In the genomic region with DNA sequence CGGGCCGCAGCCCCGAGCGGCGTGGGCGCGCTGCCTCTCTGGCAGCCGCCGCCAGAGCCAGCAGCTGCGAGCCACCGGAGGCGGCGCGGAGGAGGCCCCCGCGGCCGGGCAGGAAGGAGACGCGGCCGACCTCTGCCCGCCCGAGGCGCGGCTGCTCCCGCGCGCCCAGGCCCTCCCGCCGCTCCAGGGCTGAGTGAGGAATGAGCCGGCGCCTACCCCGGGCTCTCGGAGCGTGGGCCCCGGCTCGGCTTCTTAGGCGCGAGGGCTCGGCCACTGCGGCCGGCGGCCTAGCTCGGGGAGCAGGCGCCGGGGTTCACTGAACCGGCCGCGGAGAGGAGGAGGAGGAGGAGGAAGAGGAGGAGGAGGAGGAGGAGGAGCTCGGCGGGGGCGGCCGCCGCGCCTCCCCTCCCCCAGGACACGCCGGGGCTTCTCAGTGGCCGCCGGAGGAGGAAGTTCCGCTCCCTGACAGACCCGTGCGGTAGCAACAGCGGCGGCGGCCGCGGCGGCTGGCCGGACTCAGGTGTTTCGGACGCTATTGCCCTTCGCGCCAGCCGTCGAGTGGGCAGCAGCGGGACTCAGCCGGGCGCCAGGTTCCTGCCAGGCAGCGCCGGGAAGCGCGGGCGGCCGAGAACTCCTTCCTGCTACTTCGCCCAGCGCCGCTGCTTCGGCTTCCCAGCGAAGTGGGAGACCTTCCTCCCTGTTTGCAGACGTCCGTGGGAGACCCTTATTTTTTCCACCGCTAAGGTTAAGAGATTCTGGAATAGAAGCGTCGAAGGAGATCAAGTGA, we compare ENCODE assay signal across 8 cellular contexts. TPM values are rescaled to one million over a fixed set of nuclear protein-coding genes. Genes with fewer than 3 reads are reported as not detected.
DNase-seq lines count a peak whose midpoint lies in the region; ATAC-seq and TF ChIP-seq lines count a peak whose summit lies in the region.

A gene (plus strand): TSS at position 468 of the 787 bp plus-strand sequence. CDS start 735 bp downstream, outside the sequence.

- no peak; the same call in 1 of the 2 replicates for TF ChIP-seq EP300 in Ishikawa (IDR thresholded peaks at IDR 0.05; ENCODE audit: borderline replicate concordance)

- TF ChIP-seq RAD21 in Ishikawa (IDR thresholded peaks at IDR 0.05; ENCODE audit: low read depth): no peak

- DNase-seq in Daoy (ENCODE audit: low read depth) (peak; percentile 91), SK-N-DZ (ENCODE audit: low spot score) (peak; percentile 78), germinal center (ENCODE audit: low spot score) (peak; percentile 79), occipital lobe (lab: John Stamatoyannopoulos, UW) (peak; percentile 75)
- peak; percentile 68 for DNase-seq in activated naive CD4-positive, alpha-beta T cell treated with anti-CD3 and anti-CD28 coated beads, Interleukin-2, amount 50 U/mL, for 16 hours

- H3K27ac ChIP-seq in temporal lobe (ENCODE audit: low read depth, low read length): peak within 1 kb of the TSS; percentile 90

- peak; percentile 62 for ATAC-seq in GM21529 (IDR thresholded peaks at IDR 0.05; ENCODE audit: unreplicated experiment)

TF ChIP-seq in Ishikawa, 13 proteins besides CTCF, POLR2A, EP300 and RAD21:
- TF ChIP-seq TEAD4 (IDR thresholded peaks at IDR 0.05) (no peak), EGR1 (IDR thresholded peaks at IDR 0.05) (peak; percentile 87), CREB1 (IDR thresholded peaks at IDR 0.05; ENCODE audit: low read depth) (no peak), YY1 (IDR thresholded peaks at IDR 0.05; ENCODE audit: low read depth) (no peak), TAF1 (IDR thresholded peaks at IDR 0.05; ENCODE audit: low read depth) (peak; percentile 69), FOXM1 (IDR thresholded peaks at IDR 0.05; ENCODE audit: borderline replicate concordance, low read depth) (no peak), TCF12 (IDR thresholded peaks at IDR 0.05; ENCODE audit: low read depth) (peak; percentile 35; the same call in 1 of the 2 replicates), ZBTB7A (IDR thresholded peaks at IDR 0.05; ENCODE audit: low read depth) (no peak), CEBPB (IDR thresholded peaks at IDR 0.05) (no peak), NFIC (IDR thresholded peaks at IDR 0.05) (no peak; the same call in 1 of the 2 replicates)
- TF ChIP-seq, protein P1, sequence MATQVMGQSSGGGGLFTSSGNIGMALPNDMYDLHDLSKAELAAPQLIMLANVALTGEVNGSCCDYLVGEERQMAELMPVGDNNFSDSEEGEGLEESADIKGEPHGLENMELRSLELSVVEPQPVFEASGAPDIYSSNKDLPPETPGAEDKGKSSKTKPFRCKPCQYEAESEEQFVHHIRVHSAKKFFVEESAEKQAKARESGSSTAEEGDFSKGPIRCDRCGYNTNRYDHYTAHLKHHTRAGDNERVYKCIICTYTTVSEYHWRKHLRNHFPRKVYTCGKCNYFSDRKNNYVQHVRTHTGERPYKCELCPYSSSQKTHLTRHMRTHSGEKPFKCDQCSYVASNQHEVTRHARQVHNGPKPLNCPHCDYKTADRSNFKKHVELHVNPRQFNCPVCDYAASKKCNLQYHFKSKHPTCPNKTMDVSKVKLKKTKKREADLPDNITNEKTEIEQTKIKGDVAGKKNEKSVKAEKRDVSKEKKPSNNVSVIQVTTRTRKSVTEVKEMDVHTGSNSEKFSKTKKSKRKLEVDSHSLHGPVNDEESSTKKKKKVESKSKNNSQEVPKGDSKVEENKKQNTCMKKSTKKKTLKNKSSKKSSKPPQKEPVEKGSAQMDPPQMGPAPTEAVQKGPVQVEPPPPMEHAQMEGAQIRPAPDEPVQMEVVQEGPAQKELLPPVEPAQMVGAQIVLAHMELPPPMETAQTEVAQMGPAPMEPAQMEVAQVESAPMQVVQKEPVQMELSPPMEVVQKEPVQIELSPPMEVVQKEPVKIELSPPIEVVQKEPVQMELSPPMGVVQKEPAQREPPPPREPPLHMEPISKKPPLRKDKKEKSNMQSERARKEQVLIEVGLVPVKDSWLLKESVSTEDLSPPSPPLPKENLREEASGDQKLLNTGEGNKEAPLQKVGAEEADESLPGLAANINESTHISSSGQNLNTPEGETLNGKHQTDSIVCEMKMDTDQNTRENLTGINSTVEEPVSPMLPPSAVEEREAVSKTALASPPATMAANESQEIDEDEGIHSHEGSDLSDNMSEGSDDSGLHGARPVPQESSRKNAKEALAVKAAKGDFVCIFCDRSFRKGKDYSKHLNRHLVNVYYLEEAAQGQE (IDR thresholded peaks at IDR 0.05; ENCODE audit: low read depth): no peak
- TF ChIP-seq, protein P2, sequence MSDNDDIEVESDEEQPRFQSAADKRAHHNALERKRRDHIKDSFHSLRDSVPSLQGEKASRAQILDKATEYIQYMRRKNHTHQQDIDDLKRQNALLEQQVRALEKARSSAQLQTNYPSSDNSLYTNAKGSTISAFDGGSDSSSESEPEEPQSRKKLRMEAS (IDR thresholded peaks at IDR 0.05): peak; percentile 39; the same call in 1 of the 2 replicates
- TF ChIP-seq, protein P3, sequence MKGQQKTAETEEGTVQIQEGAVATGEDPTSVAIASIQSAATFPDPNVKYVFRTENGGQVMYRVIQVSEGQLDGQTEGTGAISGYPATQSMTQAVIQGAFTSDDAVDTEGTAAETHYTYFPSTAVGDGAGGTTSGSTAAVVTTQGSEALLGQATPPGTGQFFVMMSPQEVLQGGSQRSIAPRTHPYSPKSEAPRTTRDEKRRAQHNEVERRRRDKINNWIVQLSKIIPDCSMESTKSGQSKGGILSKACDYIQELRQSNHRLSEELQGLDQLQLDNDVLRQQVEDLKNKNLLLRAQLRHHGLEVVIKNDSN (IDR thresholded peaks at IDR 0.05): no peak; the same call in 1 of the 2 replicates
TF ChIP-seq in Ishikawa: peak in this region for 4.

RNA-seq across cellular contexts. Expression of the gene that starts here (rescaled TPM):
- 45.9 and 46.5 TPM in 2 replicates for total RNA-seq in Daoy (2014; rRNA removed; shearing (Covaris generic))
- 20.7 and 21.9 TPM in 2 replicates for polyA plus RNA-seq in SK-N-DZ (2014; cell fraction: cytosol; rRNA removed)
- 17.8 and 19.2 TPM in 2 replicates for polyA plus RNA-seq in SK-N-DZ (2014; cell fraction: nucleus; rRNA removed)
- total RNA-seq in occipital lobe: 127 TPM
- 88.3 TPM for total RNA-seq in temporal lobe

Comparison
In these comparisons a context has a peak if more than half of its experiments do, and no peak if none do; other contexts are left out.
1. Peak in every context shown above with its lines: DNase-seq, ATAC-seq and H3K27ac ChIP-seq.